Comparison of ENCODE assay signal across 12 cellular contexts in genomic region chr3:124791142-124791541, GRCh38.
A peak's percentile ranks its signal among the peaks of the same experiment; 100 is the strongest.
DNase-seq lines count a peak whose midpoint lies in the region; ATAC-seq and TF ChIP-seq lines count a peak whose summit lies in the region.
"Had no signal": no experiment of that assay in that cellular context is flagged by ENCODE, and none has a peak within 500 bp of the region (broad histone marks: within the 10 kb centered on the region; RNA-seq: fewer than 3 reads in every experiment).

No MANE protein-coding gene starts in this region.

- H3K27ac ChIP-seq in GM23248 (peak overlapping the region; percentile 98), ascending aorta (peak overlapping the region; percentile 78 to 81), lower lobe of right lung (peak overlapping the region; percentile 49), stomach (peak overlapping the region in 4 of 5 donors; percentile 33 to 80 (median 68))
- H3K27ac ChIP-seq: epithelial cell of prostate had no signal

- intact Hi-C loops in ascending aorta (cut with DNase I): no loop called here
- intact Hi-C loops in lower lobe of right lung (cut with DNase I): no loop called here
- intact Hi-C loops in stomach (cut with DNase I; ENCODE audit: low total_unique reads): no loop called here

- H3K9ac ChIP-seq in GM23248: peak overlapping the region; percentile 84

- peaks cover 42% of the 10 kb centered on the region for H3K79me2 ChIP-seq in GM23248 (ENCODE audit: insufficient read depth)

- H3K27ac Mint-ChIP-seq in activated CD4-positive, alpha-beta T cell treated with anti-CD3 and anti-CD28 coated beads, Interleukin-2, amount 10 ng/mL, durations not matched to agents 7 days and 5 days: no peak overlapping the region

- H3K36me3 ChIP-seq in GM23248 (ENCODE audit: low read depth) (peaks cover 5% of the 10 kb centered on the region; the same call in 1 of the 2 replicates), ascending aorta (peaks cover 19 to 22% of the 10 kb centered on the region in 2 donors), lower lobe of right lung (peaks cover 15% of the 10 kb centered on the region), stomach (peaks cover 0 to 27% (median 13%) of the 10 kb centered on the region in 4 donors)

- CTCF ChIA-PET in activated CD4-positive, alpha-beta T cell treated with anti-CD3 and anti-CD28 coated beads, Interleukin-2, amount 10 ng/mL, durations not matched to agents 7 days and 5 days (lab: Charles Lee): interaction anchor here (1.1 to 1.2 kb wide), 2 partner anchors 30 to 110 kb away, joined by 4 to 6 read pairs; no protein-coding TSS in a partner anchor

- no peak for TF ChIP-seq EP300 in stomach (IDR thresholded peaks at IDR 0.05)

- H3K4me1 Mint-ChIP-seq in activated CD4-positive, alpha-beta T cell treated with anti-CD3 and anti-CD28 coated beads, Interleukin-2, amount 10 ng/mL, durations not matched to agents 7 days and 5 days: no peaks in the 10 kb centered on the region

- POLR2A ChIA-PET in activated CD4-positive, alpha-beta T cell treated with anti-CD3 and anti-CD28 coated beads, Interleukin-2, amount 10 ng/mL, durations not matched to agents 7 days and 5 days (lab: Charles Lee): no interaction called here

- no peaks in the 10 kb centered on the region for H3K9me3 Mint-ChIP-seq in activated CD4-positive, alpha-beta T cell treated with anti-CD3 and anti-CD28 coated beads, Interleukin-2, amount 10 ng/mL, durations not matched to agents 7 days and 5 days

- ATAC-seq in lower lobe of right lung (no peak), GM18867 (IDR thresholded peaks at IDR 0.05; ENCODE audit: unreplicated experiment) (no peak)
- ATAC-seq: left colon had no signal

- no peak overlapping the region for H3K4me3 Mint-ChIP-seq in activated CD4-positive, alpha-beta T cell treated with anti-CD3 and anti-CD28 coated beads, Interleukin-2, amount 10 ng/mL, durations not matched to agents 7 days and 5 days

- DNase-seq in GM23248: peak; percentile 91
- no peak for DNase-seq in ascending aorta (ENCODE audit: low spot score in 2 of 2)
- no peak for DNase-seq in lower lobe of right lung
- DNase-seq in stomach: no peak
- no peak for DNase-seq in activated CD4-positive, alpha-beta T cell treated with anti-CD3 and anti-CD28 coated beads, Interleukin-2, amount 10 ng/mL, durations not matched to agents 7 days and 5 days
- DNase-seq in activated CD8-positive, alpha-beta memory T cell treated with anti-CD3 and anti-CD28 coated beads, Interleukin-2, amount 50 U/mL, for 4 hours: no peak
- no peak for DNase-seq in DMS 273 (lab: John Stamatoyannopoulos, UW; ENCODE audit: unreplicated experiment)
- DNase-seq: activated T-cell treated with anti-CD3 and anti-CD28 coated beads, Interleukin-2, amount 50 U/mL, for 1 hour; Caco-2 had no signal

- H3F3A ChIP-seq in GM23248 (ENCODE audit: insufficient read depth): peaks cover 50% of the 10 kb centered on the region

- no peaks in the 10 kb centered on the region for H3K9me2 ChIP-seq in GM23248 (ENCODE audit: insufficient read depth)

- H3K4me3 ChIP-seq in GM23248 (peak overlapping the region; percentile 35), ascending aorta (no peak overlapping the region), lower lobe of right lung (no peak overlapping the region), stomach (no peak overlapping the region)

- no peak for TF ChIP-seq POLR2A in stomach (IDR thresholded peaks at IDR 0.05)

- 9 to 14% methylated on average over 4 of the region's 4 CpGs for WGBS in GM23248 (ENCODE audit: low coverage in 1 of 2, low lambda C conversion rate in 2 of 2, missing lambda C conversion rate in 2 of 2), 2 experiments
- WGBS in stomach, 5 donors: 82 to 94% (median 88%) methylated on average over 4 of the region's 4 CpGs

- peaks cover 55% of the 10 kb centered on the region for H3K4me1 ChIP-seq in GM23248 (ENCODE audit: insufficient read depth)
- peaks cover 4 to 62% of the 10 kb centered on the region in 2 donors for H3K4me1 ChIP-seq in ascending aorta
- H3K4me1 ChIP-seq in lower lobe of right lung: peaks cover 16% of the 10 kb centered on the region
- peaks cover 4 to 43% (median 25%) of the 10 kb centered on the region in 4 donors for H3K4me1 ChIP-seq in stomach

- TF ChIP-seq CTCF in ascending aorta (IDR thresholded peaks at IDR 0.05) (no peak), lower lobe of right lung (IDR thresholded peaks at IDR 0.05) (no peak), stomach (IDR thresholded peaks at IDR 0.05) (no peak)

- H3K4me2 ChIP-seq in GM23248 (ENCODE audit: unreplicated experiment): peak overlapping the region; percentile 51

- in situ Hi-C loops in GM23248 (cut with MboI): loop anchor here (10.0 kb wide), 1 partner anchor 94 kb away; the partner anchor contains the start of gene ITGB5

- H4K20me1 ChIP-seq in GM23248 (ENCODE audit: insufficient read depth): no peaks in the 10 kb centered on the region

- no peaks in the 10 kb centered on the region for H3K27me3 ChIP-seq in GM23248 (replicated peaks; ENCODE audit: insufficient read depth)
- no peaks in the 10 kb centered on the region for H3K27me3 ChIP-seq in ascending aorta
- H3K27me3 ChIP-seq in lower lobe of right lung (ENCODE audit: low read depth): no peaks in the 10 kb centered on the region
- no peaks in the 10 kb centered on the region for H3K27me3 ChIP-seq in stomach

- H3K27me3 Mint-ChIP-seq in activated CD4-positive, alpha-beta T cell treated with anti-CD3 and anti-CD28 coated beads, Interleukin-2, amount 10 ng/mL, durations not matched to agents 7 days and 5 days: peaks cover 12% of the 10 kb centered on the region

- H3K9me3 ChIP-seq in GM23248 (ENCODE audit: low read depth) (no peaks in the 10 kb centered on the region), ascending aorta (no peaks in the 10 kb centered on the region), lower lobe of right lung (no peaks in the 10 kb centered on the region), stomach (no peaks in the 10 kb centered on the region)
- H3K9me3 ChIP-seq: Caco-2 had no signal

- no peak overlapping the region for H2AFZ ChIP-seq in GM23248

- no peaks in the 10 kb centered on the region for H3K36me3 Mint-ChIP-seq in activated CD4-positive, alpha-beta T cell treated with anti-CD3 and anti-CD28 coated beads, Interleukin-2, amount 10 ng/mL, durations not matched to agents 7 days and 5 days (ENCODE audit: low read depth)
